In the genomic region with DNA sequence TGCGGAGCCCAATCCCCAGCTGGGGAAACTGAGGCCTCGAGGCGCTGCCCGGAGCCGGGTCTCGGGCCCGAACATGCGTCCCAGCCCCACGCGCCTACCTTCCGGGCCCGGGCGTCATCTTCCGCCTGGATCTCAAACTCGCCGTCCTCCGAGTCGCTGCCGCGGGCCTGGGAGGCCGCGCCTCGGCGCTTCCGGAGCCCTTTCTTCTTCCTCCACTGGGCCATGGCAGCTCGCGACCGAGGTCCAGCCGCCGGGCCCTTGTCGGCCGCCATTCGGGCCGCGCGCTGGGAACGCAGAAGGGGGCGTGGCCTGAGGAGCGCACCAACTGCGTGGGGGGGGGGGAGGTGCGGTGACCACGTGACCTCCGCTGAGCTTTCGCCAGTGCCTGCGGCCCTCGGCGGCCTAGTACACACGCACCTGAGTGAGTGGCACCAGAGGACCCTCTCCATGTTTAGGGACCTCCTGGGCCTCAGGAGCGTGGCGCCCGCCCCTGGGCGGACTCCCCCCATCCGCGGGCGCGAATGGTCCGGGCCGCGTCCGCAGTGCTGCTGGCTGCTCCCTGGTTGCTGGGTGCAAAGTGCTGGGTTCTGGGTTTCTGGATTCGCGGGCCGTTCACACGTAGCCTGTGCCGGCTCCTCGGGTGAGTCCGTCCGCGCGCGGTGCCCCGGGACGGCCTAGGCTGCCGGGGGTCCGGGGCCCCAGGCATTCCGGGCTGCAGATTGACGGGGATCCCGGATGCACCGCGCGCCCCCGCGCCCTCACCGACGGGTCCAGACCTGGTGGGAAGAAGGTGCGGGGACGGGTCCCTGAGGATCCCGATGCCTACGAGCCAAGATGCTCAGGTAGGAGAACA, we compare ENCODE assay signal across 8 cellular contexts. TPM values are rescaled to one million over a fixed set of nuclear protein-coding genes. Genes with fewer than 3 reads are reported as not detected.
A peak's percentile ranks its signal among the peaks of the same experiment; 100 is the strongest.
DNase-seq lines count a peak whose midpoint lies in the region; ATAC-seq and TF ChIP-seq lines count a peak whose summit lies in the region.

A gene with protein sequence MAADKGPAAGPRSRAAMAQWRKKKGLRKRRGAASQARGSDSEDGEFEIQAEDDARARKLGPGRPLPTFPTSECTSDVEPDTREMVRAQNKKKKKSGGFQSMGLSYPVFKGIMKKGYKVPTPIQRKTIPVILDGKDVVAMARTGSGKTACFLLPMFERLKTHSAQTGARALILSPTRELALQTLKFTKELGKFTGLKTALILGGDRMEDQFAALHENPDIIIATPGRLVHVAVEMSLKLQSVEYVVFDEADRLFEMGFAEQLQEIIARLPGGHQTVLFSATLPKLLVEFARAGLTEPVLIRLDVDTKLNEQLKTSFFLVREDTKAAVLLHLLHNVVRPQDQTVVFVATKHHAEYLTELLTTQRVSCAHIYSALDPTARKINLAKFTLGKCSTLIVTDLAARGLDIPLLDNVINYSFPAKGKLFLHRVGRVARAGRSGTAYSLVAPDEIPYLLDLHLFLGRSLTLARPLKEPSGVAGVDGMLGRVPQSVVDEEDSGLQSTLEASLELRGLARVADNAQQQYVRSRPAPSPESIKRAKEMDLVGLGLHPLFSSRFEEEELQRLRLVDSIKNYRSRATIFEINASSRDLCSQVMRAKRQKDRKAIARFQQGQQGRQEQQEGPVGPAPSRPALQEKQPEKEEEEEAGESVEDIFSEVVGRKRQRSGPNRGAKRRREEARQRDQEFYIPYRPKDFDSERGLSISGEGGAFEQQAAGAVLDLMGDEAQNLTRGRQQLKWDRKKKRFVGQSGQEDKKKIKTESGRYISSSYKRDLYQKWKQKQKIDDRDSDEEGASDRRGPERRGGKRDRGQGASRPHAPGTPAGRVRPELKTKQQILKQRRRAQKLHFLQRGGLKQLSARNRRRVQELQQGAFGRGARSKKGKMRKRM (minus strand): TSS at position 299 of the 853 bp plus-strand sequence. CDS start 27 bp downstream, at position 272.
Gene RITA1 (plus strand): TSS at position 542 of the 853 bp plus-strand sequence. CDS start 1,026 bp downstream, outside the sequence.

- H3K4me3 ChIP-seq in BLaER1 (peak within 1 kb of the TSS; percentile 89), lower lobe of right lung (peak within 1 kb of the TSS; percentile 99)

- H3K4me3 Mint-ChIP-seq in activated CD8-positive, alpha-beta T cell treated with anti-CD3 and anti-CD28 coated beads for 36 hours: peak within 1 kb of the TSS; percentile 97

- POLR2A ChIA-PET in activated CD8-positive, alpha-beta T cell treated with anti-CD3 and anti-CD28 coated beads for 36 hours (lab: Charles Lee): interaction anchor here (0.7 to 3.2 kb wide), 14 partner anchors 10 to 207 kb away, joined by 3 to 17 read pairs (median 5); partner anchors contain the start of genes OAS2 and TPCN1

- H3K9me3 ChIP-seq in BLaER1 (no peaks in the 10 kb centered on the region), lower lobe of right lung (no peaks in the 10 kb centered on the region)

- peaks cover 76% of the 10 kb centered on the region for H4K20me1 ChIP-seq in BLaER1

- intact Hi-C loops in activated CD8-positive, alpha-beta T cell treated with anti-CD3 and anti-CD28 coated beads for 36 hours (cut with micrococcal nuclease): no loop called here
- intact Hi-C loops in lower lobe of right lung (cut with DNase I): no loop called here

- CTCF ChIA-PET in activated CD8-positive, alpha-beta T cell treated with anti-CD3 and anti-CD28 coated beads for 36 hours (lab: Charles Lee): interaction anchor here (0.8 to 4.6 kb wide), 5 partner anchors 9 to 48 kb away, joined by 3 to 36 read pairs (median 4); no protein-coding TSS in a partner anchor

- peak within 1 kb of the TSS; percentile 97 for H3K27ac Mint-ChIP-seq in activated CD8-positive, alpha-beta T cell treated with anti-CD3 and anti-CD28 coated beads for 36 hours

- H3K36me3 ChIP-seq in BLaER1 (peaks cover 66% of the 10 kb centered on the region), lower lobe of right lung (peaks cover 12% of the 10 kb centered on the region)

- DNase-seq in NCI-H774 (lab: John Stamatoyannopoulos, UW) (peak; percentile 78), ecto neural progenitor cell (ENCODE audit: low spot score) (peak; percentile 95), lower lobe of right lung (peak; percentile 85)
- DNase-seq in activated CD8-positive, alpha-beta T cell treated with anti-CD3 and anti-CD28 coated beads for 36 hours: peak; percentile 82
- DNase-seq in stimulated activated CD4-positive, alpha-beta T cell treated with anti-CD3 and anti-CD28 coated beads, TNF-alpha, amount 100 ng/mL, for 1 hour (ENCODE audit: low read depth in 3 of 3, low spot score in 1 of 3): peak; percentile 51 to 74 (median 62)

- peak; percentile 90 for TF ChIP-seq POLR2A in GM19099 (IDR thresholded peaks at IDR 0.05; ENCODE audit: extremely low read depth, insufficient read length, low read depth)

- no peak for TF ChIP-seq CTCF in activated CD8-positive, alpha-beta T cell treated with anti-CD3 and anti-CD28 coated beads for 36 hours (IDR thresholded peaks at IDR 0.05)
- TF ChIP-seq CTCF in lower lobe of right lung (IDR thresholded peaks at IDR 0.05): no peak

- peak within 1 kb of the TSS; percentile 84 for H3K4me2 ChIP-seq in BLaER1

- no peaks in the 10 kb centered on the region for H3K9me3 Mint-ChIP-seq in activated CD8-positive, alpha-beta T cell treated with anti-CD3 and anti-CD28 coated beads for 36 hours

- ATAC-seq in HG03432 (IDR thresholded peaks at IDR 0.05; ENCODE audit: unreplicated experiment) (peak; percentile 63), lower lobe of right lung (peak; percentile 93 to 94)
- ATAC-seq in activated CD8-positive, alpha-beta T cell treated with anti-CD3 and anti-CD28 coated beads for 36 hours: peak; percentile 57

- no peaks in the 10 kb centered on the region for H3K27me3 ChIP-seq in BLaER1
- no peaks in the 10 kb centered on the region for H3K27me3 ChIP-seq in lower lobe of right lung (ENCODE audit: low read depth)

- peak within 1 kb of the TSS; percentile 98 for H3K9ac ChIP-seq in BLaER1

- peaks cover 36% of the 10 kb centered on the region for H3K4me1 Mint-ChIP-seq in activated CD8-positive, alpha-beta T cell treated with anti-CD3 and anti-CD28 coated beads for 36 hours (ENCODE audit: low read depth)

- H3K4me1 ChIP-seq in BLaER1 (peaks cover 46% of the 10 kb centered on the region), lower lobe of right lung (peaks cover 28% of the 10 kb centered on the region)

- H3K27me3 Mint-ChIP-seq in activated CD8-positive, alpha-beta T cell treated with anti-CD3 and anti-CD28 coated beads for 36 hours: no peaks in the 10 kb centered on the region

- peak within 1 kb of the TSS; percentile 99 for H3K27ac ChIP-seq in BLaER1
- H3K27ac ChIP-seq in lower lobe of right lung: peak within 1 kb of the TSS; percentile 98

- H3K36me3 Mint-ChIP-seq in activated CD8-positive, alpha-beta T cell treated with anti-CD3 and anti-CD28 coated beads for 36 hours (ENCODE audit: low read depth): peaks cover 31% of the 10 kb centered on the region

RNA-seq across cellular contexts. Expression of the first gene that starts in this region (rescaled TPM):
- total RNA-seq in activated CD8-positive, alpha-beta T cell treated with anti-CD3 and anti-CD28 coated beads for 36 hours: 100 to 1,000 TPM; 112 to 133 TPM
- 54.9 TPM for total RNA-seq in lower lobe of right lung

RNA-seq across cellular contexts. Expression of gene RITA1, which starts in this region (rescaled TPM):
- total RNA-seq in activated CD8-positive, alpha-beta T cell treated with anti-CD3 and anti-CD28 coated beads for 36 hours: 10 to 100 TPM; 18.5 to 19.1 TPM
- 14.2 TPM for total RNA-seq in lower lobe of right lung

Comparison
In these comparisons a context has a peak if more than half of its experiments do, and no peak if none do; other contexts are left out.
1. Peak in every context shown above with its lines: DNase-seq, ATAC-seq, H3K4me3 ChIP-seq and H3K27ac ChIP-seq.